Comparison of ENCODE assay signal across 1 cellular context in the genomic region with DNA sequence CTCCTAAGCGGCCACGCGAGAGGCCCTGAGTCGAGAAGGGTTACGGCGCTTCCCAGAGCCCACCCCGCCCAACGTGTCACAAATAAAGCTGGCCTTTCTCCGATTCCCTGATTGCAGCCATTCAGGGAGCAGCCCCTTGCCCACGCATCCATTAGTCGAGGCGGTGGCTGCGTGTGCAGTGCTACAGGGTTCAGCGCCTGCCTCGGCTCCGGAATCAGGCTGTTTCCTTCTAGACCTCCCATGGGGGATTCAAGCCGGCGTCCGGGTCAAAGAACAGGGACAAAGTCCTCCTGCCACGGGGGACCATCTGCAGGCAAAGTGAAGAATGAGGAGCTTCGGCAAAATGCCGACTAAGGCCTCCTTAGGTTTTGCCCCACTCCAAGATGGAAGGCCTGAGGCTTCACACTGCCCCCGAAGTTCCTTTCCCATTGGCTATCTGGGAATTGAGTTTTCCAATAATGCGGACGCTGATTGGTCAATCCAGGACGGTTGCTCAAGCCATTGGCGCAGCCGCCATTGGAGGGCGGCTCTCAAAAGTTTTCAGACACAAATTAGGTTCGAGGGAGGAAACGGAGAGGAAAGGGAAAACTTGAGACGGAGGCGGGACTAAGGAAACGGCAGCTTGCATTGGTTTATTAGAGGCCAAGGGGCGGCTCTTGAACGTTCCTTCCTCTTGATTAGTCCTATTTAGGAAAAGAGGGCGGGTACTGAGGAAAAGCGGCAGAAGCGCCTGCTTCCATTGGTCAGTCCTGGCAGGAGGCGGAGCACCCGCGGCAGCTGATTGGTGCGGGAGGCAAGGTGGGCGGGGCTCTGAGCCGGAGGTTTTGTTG.
TF ChIP-seq lines count a peak whose summit lies in the region.

No MANE protein-coding gene starts in this region.

TF ChIP-seq in HepG2, 621 proteins besides CTCF, POLR2A, EP300 and RAD21 (continued from another document and continues in another):
- TF ChIP-seq, protein P1, sequence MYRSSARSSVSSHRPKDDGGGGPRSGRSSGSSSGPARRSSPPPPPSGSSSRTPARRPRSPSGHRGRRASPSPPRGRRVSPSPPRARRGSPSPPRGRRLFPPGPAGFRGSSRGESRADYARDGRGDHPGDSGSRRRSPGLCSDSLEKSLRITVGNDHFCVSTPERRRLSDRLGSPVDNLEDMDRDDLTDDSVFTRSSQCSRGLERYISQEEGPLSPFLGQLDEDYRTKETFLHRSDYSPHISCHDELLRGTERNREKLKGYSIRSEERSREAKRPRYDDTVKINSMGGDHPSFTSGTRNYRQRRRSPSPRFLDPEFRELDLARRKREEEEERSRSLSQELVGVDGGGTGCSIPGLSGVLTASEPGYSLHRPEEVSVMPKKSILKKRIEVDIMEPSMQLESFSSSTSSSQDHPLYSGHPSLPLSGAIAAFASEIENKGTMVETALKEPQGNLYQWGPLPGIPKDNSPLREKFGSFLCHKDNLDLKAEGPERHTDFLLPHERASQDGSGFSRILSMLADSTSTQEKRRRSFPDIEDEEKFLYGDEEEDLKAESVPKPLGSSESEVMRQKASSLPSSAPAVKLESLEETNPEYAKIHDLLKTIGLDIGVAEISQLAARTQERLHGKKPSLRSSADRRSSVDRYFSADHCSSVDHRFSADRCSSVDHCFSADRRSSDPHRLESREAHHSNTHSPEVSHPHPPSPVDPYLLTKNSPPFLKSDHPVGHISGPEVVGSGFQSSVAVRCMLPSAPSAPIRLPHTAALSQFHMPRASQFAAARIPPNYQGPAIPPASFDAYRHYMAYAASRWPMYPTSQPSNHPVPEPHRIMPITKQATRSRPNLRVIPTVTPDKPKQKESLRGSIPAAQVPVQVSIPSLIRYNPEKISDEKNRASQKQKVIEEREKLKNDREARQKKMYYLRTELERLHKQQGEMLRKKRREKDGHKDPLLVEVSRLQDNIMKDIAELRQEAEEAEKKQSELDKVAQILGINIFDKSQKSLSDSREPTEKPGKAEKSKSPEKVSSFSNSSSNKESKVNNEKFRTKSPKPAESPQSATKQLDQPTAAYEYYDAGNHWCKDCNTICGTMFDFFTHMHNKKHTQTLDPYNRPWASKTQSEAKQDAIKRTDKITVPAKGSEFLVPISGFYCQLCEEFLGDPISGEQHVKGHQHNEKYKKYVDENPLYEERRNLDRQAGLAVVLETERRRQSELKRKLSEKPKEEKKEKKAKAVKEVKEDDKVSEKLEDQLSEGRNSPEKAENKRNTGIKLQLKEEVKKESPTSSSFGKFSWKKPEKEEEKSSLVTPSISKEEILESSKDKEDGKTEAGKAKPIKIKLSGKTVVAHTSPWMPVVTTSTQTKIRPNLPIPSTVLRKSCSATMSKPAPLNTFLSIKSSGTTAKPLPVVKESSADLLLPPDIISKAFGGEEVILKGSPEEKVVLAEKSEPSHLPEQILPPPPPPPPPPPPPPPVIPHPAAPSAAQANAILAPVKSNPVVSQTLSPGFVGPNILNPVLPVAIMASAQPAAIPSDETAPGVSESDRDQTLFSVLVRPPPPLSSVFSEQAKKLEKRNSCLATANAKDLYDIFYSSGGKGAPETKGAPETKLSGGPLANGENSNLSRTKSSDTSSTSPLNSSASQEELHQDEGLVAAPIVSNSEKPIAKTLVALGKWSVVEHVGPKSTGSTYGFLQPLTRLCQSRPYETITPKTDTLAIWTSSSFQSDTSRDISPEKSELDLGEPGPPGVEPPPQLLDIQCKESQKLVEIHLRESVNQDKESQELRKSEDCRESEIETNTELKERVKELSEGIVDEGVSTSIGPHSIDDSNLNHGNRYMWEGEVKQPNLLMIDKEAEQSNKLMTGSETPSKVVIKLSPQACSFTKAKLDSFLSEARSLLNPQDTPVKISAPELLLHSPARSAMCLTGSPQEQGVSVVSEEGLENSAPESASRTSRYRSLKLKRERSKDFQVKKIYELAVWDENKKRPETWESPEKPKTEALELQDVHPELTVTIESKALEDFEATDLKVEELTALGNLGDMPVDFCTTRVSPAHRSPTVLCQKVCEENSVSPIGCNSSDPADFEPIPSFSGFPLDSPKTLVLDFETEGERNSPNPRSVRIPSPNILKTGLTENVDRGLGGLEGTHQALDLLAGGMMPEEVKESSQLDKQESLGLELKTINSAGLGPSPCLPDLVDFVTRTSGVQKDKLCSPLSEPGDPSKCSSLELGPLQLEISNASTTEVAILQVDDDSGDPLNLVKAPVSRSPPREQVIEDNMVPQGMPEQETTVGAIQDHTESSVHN (CRISPR knock-in tag; IDR thresholded peaks at IDR 0.05), result 0 out of 2 replicates have a peak, but pooled peaks have one; percentile 41
- TF ChIP-seq HOXA9 (CRISPR knock-in tag; IDR thresholded peaks at IDR 0.05; ENCODE audit: borderline replicate concordance), result no peak
- 0 out of 2 replicates have a peak, but pooled peaks have one; percentile 53 for TF ChIP-seq SIX1 (CRISPR knock-in tag; IDR thresholded peaks at IDR 0.05; ENCODE audit: borderline replicate concordance)
- TF ChIP-seq ZFP41 (CRISPR knock-in tag; IDR thresholded peaks at IDR 0.05; ENCODE audit: borderline replicate concordance), result no peak
- TF ChIP-seq ZNF343 (CRISPR knock-in tag; IDR thresholded peaks at IDR 0.05), result no peak
- TF ChIP-seq, protein P2, sequence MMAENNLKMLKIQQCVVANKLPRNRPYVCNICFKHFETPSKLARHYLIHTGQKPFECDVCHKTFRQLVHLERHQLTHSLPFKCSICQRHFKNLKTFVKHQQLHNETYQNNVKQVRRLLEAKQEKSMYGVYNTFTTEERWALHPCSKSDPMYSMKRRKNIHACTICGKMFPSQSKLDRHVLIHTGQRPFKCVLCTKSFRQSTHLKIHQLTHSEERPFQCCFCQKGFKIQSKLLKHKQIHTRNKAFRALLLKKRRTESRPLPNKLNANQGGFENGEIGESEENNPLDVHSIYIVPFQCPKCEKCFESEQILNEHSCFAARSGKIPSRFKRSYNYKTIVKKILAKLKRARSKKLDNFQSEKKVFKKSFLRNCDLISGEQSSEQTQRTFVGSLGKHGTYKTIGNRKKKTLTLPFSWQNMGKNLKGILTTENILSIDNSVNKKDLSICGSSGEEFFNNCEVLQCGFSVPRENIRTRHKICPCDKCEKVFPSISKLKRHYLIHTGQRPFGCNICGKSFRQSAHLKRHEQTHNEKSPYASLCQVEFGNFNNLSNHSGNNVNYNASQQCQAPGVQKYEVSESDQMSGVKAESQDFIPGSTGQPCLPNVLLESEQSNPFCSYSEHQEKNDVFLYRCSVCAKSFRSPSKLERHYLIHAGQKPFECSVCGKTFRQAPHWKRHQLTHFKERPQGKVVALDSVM (CRISPR knock-in tag; IDR thresholded peaks at IDR 0.05), result peak; percentile 79
- TF ChIP-seq RARG (CRISPR knock-in tag; IDR thresholded peaks at IDR 0.05; ENCODE audit: low read depth), result no peak
- TF ChIP-seq FOXA1 (IDR thresholded peaks at IDR 0.05), result no peak
- TF ChIP-seq FOXA1 (CRISPR knock-in tag; IDR thresholded peaks at IDR 0.05), result no peak
- TF ChIP-seq CREM (IDR thresholded peaks at IDR 0.05), result peak; percentile 96
- TF ChIP-seq CREM (CRISPR knock-in tag; IDR thresholded peaks at IDR 0.05), result no peak
- TF ChIP-seq, protein P3, sequence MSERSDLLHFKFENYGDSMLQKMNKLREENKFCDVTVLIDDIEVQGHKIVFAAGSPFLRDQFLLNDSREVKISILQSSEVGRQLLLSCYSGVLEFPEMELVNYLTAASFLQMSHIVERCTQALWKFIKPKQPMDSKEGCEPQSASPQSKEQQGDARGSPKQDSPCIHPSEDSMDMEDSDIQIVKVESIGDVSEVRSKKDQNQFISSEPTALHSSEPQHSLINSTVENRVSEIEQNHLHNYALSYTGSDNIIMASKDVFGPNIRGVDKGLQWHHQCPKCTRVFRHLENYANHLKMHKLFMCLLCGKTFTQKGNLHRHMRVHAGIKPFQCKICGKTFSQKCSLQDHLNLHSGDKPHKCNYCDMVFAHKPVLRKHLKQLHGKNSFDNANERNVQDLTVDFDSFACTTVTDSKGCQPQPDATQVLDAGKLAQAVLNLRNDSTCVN (CRISPR knock-in tag; IDR thresholded peaks at IDR 0.05; ENCODE audit: borderline replicate concordance), result peak; percentile 50; the same call in 1 of the 2 replicates
- TF ChIP-seq ZNF251 (CRISPR knock-in tag; IDR thresholded peaks at IDR 0.05), result no peak
- TF ChIP-seq ZNF782 (CRISPR knock-in tag; IDR thresholded peaks at IDR 0.05; ENCODE audit: borderline replicate concordance), result 0 out of 2 replicates have a peak, but pooled peaks have one; percentile 23
- TF ChIP-seq NFYB (CRISPR knock-in tag; IDR thresholded peaks at IDR 0.05), result peak; percentile 96
- TF ChIP-seq CREB1 (IDR thresholded peaks at IDR 0.05), result peak; percentile 67; the same call in 1 of the 2 replicates
- peak; percentile 96 for TF ChIP-seq CREB1 (CRISPR knock-in tag; IDR thresholded peaks at IDR 0.05)
- TF ChIP-seq KDM4B (CRISPR knock-in tag; IDR thresholded peaks at IDR 0.05), result no peak; the same call in 1 of the 2 replicates
- TF ChIP-seq EEA1 (CRISPR knock-in tag; IDR thresholded peaks at IDR 0.05; ENCODE audit: borderline replicate concordance), result peak; percentile 95
- TF ChIP-seq ZBTB8A (CRISPR knock-in tag; IDR thresholded peaks at IDR 0.05; ENCODE audit: borderline replicate concordance, low read depth), result no peak
- TF ChIP-seq, protein P4, sequence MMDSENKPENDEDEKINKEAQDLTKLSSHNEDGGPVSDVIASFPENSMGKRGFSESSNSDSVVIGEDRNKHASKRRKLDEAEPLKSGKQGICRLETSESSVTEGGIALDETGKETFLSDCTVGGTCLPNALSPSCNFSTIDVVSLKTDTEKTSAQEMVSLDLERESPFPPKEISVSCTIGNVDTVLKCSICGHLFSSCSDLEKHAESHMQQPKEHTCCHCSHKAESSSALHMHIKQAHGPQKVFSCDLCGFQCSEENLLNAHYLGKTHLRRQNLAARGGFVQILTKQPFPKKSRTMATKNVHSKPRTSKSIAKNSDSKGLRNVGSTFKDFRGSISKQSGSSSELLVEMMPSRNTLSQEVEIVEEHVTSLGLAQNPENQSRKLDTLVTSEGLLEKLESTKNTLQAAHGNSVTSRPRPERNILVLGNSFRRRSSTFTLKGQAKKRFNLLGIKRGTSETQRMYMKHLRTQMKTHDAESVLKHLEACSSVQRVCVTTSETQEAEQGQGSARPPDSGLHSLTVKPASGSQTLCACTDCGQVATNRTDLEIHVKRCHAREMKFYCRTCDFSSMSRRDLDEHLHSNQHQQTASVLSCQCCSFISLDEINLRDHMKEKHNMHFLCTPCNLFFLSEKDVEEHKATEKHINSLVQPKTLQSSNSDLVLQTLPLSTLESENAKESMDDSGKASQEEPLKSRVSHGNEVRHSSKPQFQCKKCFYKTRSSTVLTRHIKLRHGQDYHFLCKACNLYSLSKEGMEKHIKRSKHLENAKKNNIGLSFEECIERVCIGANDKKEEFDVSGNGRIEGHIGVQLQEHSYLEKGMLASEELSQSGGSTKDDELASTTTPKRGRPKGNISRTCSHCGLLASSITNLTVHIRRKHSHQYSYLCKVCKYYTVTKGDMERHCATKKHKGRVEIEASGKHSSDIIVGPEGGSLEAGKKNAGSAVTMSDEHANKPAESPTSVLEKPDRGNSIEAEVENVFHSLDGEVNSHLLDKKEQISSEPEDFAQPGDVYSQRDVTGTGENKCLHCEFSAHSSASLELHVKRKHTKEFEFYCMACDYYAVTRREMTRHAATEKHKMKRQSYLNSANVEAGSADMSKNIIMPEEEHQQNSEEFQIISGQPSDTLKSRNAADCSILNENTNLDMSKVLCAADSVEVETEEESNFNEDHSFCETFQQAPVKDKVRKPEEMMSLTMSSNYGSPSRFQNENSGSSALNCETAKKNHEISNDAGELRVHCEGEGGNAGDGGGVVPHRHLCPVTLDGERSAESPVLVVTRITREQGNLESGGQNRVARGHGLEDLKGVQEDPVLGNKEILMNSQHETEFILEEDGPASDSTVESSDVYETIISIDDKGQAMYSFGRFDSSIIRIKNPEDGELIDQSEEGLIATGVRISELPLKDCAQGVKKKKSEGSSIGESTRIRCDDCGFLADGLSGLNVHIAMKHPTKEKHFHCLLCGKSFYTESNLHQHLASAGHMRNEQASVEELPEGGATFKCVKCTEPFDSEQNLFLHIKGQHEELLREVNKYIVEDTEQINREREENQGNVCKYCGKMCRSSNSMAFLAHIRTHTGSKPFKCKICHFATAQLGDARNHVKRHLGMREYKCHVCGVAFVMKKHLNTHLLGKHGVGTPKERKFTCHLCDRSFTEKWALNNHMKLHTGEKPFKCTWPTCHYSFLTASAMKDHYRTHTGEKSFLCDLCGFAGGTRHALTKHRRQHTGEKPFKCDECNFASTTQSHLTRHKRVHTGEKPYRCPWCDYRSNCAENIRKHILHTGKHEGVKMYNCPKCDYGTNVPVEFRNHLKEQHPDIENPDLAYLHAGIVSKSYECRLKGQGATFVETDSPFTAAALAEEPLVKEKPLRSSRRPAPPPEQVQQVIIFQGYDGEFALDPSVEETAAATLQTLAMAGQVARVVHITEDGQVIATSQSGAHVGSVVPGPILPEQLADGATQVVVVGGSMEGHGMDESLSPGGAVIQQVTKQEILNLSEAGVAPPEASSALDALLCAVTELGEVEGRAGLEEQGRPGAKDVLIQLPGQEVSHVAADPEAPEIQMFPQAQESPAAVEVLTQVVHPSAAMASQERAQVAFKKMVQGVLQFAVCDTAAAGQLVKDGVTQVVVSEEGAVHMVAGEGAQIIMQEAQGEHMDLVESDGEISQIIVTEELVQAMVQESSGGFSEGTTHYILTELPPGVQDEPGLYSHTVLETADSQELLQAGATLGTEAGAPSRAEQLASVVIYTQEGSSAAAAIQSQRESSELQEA (CRISPR knock-in tag; IDR thresholded peaks at IDR 0.05; ENCODE audit: not compliant biosample characterization), result peak; percentile 28
- TF ChIP-seq HNF4A (CRISPR knock-in tag; IDR thresholded peaks at IDR 0.05), result 0 out of 2 replicates have a peak, but pooled peaks have one; percentile 40
- TF ChIP-seq TBX2 (CRISPR knock-in tag; IDR thresholded peaks at IDR 0.05; ENCODE audit: borderline replicate concordance), result 0 out of 2 replicates have a peak, but pooled peaks have one; percentile 18
- TF ChIP-seq CEBPB (IDR thresholded peaks at IDR 0.05; ENCODE audit: borderline replicate concordance, low read depth, low read length), result peak; percentile 95
- TF ChIP-seq DMAP1 (CRISPR knock-in tag; IDR thresholded peaks at IDR 0.05), result peak; percentile 89
- no peak for TF ChIP-seq MATR3 (CRISPR knock-in tag; IDR thresholded peaks at IDR 0.05)
- TF ChIP-seq, protein P5, sequence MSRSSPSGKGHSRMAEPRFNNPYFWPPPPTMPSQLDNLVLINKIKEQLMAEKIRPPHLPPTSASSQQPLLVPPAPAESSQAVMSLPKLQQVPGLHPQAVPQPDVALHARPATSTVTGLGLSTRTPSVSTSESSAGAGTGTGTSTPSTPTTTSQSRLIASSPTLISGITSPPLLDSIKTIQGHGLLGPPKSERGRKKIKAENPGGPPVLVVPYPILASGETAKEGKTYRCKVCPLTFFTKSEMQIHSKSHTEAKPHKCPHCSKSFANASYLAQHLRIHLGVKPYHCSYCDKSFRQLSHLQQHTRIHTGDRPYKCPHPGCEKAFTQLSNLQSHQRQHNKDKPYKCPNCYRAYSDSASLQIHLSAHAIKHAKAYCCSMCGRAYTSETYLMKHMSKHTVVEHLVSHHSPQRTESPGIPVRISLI (CRISPR knock-in tag; IDR thresholded peaks at IDR 0.05; ENCODE audit: borderline replicate concordance), result no peak
- no peak; the same call in 1 of the 2 replicates for TF ChIP-seq NR1H2 (CRISPR knock-in tag; IDR thresholded peaks at IDR 0.05; ENCODE audit: borderline replicate concordance, low read depth)
- no peak; the same call in 1 of the 2 replicates for TF ChIP-seq ZNF615 (CRISPR knock-in tag; IDR thresholded peaks at IDR 0.05; ENCODE audit: borderline replicate concordance)
- TF ChIP-seq MTF2 (CRISPR knock-in tag; IDR thresholded peaks at IDR 0.05; ENCODE audit: borderline replicate concordance), result no peak
- TF ChIP-seq, protein P6, sequence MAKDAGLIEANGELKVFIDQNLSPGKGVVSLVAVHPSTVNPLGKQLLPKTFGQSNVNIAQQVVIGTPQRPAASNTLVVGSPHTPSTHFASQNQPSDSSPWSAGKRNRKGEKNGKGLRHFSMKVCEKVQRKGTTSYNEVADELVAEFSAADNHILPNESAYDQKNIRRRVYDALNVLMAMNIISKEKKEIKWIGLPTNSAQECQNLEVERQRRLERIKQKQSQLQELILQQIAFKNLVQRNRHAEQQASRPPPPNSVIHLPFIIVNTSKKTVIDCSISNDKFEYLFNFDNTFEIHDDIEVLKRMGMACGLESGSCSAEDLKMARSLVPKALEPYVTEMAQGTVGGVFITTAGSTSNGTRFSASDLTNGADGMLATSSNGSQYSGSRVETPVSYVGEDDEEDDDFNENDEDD (CRISPR knock-in tag; IDR thresholded peaks at IDR 0.05; ENCODE audit: borderline replicate concordance), result peak; percentile 52; the same call in 1 of the 2 replicates
